8 cellular contexts compared by ENCODE assay signal in the genomic region with DNA sequence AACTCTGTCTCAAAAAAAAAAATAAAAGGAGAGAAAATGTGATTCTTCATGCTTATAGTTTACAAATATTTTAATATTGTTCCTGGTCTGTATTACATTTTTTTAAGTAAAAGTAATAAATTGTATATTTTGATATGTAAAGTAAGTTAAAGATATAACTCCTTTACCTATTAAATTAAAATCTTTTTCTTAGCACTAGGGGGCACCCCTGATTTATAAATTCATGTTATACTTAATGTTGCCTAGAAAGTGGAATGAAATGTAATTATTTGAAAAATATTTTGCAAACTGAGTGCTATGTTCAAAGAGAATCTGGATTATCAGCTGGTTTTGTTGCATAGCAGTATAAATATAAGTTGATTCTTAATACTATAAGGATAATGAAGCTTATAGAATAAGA. TPM values are rescaled to one million over a fixed set of nuclear protein-coding genes. Genes with fewer than 3 reads are reported as not detected.
DNase-seq lines count a peak whose midpoint lies in the region; ATAC-seq and TF ChIP-seq lines count a peak whose summit lies in the region.

No MANE protein-coding gene starts in this region.

- no peaks in the 10 kb centered on the region for H3K27me3 ChIP-seq in cardiac muscle cell

- no peak overlapping the region for H3K4me3 Mint-ChIP-seq in type B pancreatic cell

- H3K9me3 ChIP-seq in cardiac muscle cell (ENCODE audit: low read depth) = no peaks in the 10 kb centered on the region

- intact Hi-C loops in cardiac septum (cut with DNase I) = loop anchor here (5.0 kb wide), 1 partner anchor 593 kb away; a partner anchor contains a TSS

- no peaks in the 10 kb centered on the region for H3K27me3 Mint-ChIP-seq in type B pancreatic cell

- TF ChIP-seq CTCF in cardiac muscle cell (IDR thresholded peaks at IDR 0.05; ENCODE audit: low read depth, low read length) (peak; percentile 20), fibroblast of pulmonary artery (IDR thresholded peaks at IDR 0.05; ENCODE audit: low read length, missing control alignments) (peak; percentile 25), type B pancreatic cell (conservative IDR thresholded peaks at IDR 0.05) (peak; percentile 74)

- H3K27ac ChIP-seq in cardiac muscle cell = no peak overlapping the region

- peaks cover 8% of the 10 kb centered on the region for H3K4me1 Mint-ChIP-seq in type B pancreatic cell (ENCODE audit: unreplicated experiment)

- no peaks in the 10 kb centered on the region for H3K4me1 ChIP-seq in cardiac muscle cell (ENCODE audit: low read depth)

- H3K36me3 Mint-ChIP-seq in type B pancreatic cell = peaks cover 11% of the 10 kb centered on the region

- DNase-seq in cardiac muscle cell (ENCODE audit: low read depth in 1 of 2, low spot score in 1 of 2) (peak; percentile 2 to 59), cardiac septum (ENCODE audit: low spot score) (no peak), OCI-M1 (lab: John Stamatoyannopoulos, UW) (peak; percentile 78), fibroblast of pulmonary artery (ENCODE audit: low read depth) (peak; percentile 61), type B pancreatic cell (ENCODE audit: extremely low spot score, unreplicated experiment) (no peak), GM19240 (ENCODE audit: insufficient read length, low spot score) (no peak)
- DNase-seq in NK-92 treated with Interleukin-12 subunit alpha and Interleukin-12 subunit beta, amount 100 ng/mL, for 24 hours (lab: John Stamatoyannopoulos, UW) = no peak

- H3K4me3 ChIP-seq in cardiac muscle cell = no peak overlapping the region
- no peak overlapping the region for H3K4me3 ChIP-seq in fibroblast of pulmonary artery (replicated peaks; ENCODE audit: low read depth, low read length)

- peaks cover 4% of the 10 kb centered on the region for H3K9me3 Mint-ChIP-seq in type B pancreatic cell

- no peak for ATAC-seq in HG03175 (IDR thresholded peaks at IDR 0.05; ENCODE audit: unreplicated experiment)

- no peaks in the 10 kb centered on the region for H3K36me3 ChIP-seq in cardiac muscle cell

- no peak overlapping the region for H3K27ac Mint-ChIP-seq in type B pancreatic cell

RNA-seq across cellular contexts. Expression of a gene that starts 49.2 kb away (rescaled TPM):
- 27.3 and 49.5 TPM in 2 replicates for total RNA-seq in cardiac muscle cell
- polyA plus RNA-seq in cardiac muscle cell = 10.3 and 16.5 TPM in 2 replicates
- 5.1 TPM for total RNA-seq in cardiac septum
- 47.2 and 47.8 TPM in 2 replicates for total RNA-seq in type B pancreatic cell (ENCODE audit: low replicate concordance)

Comparison
In these comparisons a context has a peak if more than half of its experiments do, and no peak if none do; other contexts are left out.
1. DNase-seq: peak in cardiac muscle cell (2 of 2), OCI-M1 (single experiment) and fibroblast of pulmonary artery (single experiment); none in cardiac septum (single experiment), type B pancreatic cell (single experiment), NK-92 treated with Interleukin-12 subunit alpha and Interleukin-12 subunit beta, amount 100 ng/mL, for 24 hours (single experiment) and GM19240 (single experiment).
2. CTCF ChIP-seq: peak in every context shown above with its lines; median percentile 74 in type B pancreatic cell; 25 in fibroblast of pulmonary artery; 20 in cardiac muscle cell.